In the genomic region with DNA sequence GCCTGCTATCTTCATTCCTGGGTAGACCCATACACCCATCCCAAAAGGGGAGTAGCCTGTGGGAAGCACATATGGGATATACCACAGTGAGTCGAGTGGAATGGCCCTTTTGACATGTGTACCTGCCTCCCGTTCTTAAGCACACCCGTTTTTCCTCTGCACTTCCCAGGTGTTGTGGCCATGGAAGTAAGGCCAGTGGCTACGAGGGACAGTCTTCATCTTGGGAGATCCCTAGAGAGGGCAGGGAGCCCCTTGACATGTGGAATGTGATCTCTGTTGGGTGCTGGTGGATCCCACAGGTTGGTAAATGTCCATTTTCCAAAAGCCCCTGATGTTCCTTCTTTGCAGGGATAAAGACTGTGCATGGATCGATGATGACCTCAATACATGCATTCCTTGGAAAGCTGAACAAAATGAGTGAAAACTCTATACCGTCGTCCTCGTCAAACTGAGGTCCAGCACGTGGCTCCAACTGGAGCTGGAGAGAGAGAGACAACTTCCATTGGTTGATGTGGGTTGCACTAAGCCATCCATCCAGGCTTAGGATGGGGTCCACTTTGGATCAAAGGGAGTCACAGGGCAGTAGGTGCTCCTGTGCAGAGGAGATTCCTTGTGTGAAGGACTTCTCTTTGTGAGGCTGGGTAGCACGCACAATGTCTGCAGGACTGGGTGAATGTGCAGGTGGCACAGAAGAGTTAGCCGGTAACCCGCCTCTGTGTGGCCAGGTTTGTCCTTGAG, we compare ENCODE assay signal across 24 cellular contexts.
DNase-seq lines count a peak whose midpoint lies in the region; ATAC-seq and TF ChIP-seq lines count a peak whose summit lies in the region.
"Had no signal": no experiment of that assay in that cellular context is flagged by ENCODE, and none has a peak within 500 bp of the region (broad histone marks: within the 10 kb centered on the region; RNA-seq: fewer than 3 reads in every experiment).

No MANE protein-coding gene starts in this region.

- H2AFZ ChIP-seq in H9 (ENCODE audit: low read length) = no peak overlapping the region
- no peak overlapping the region for H2AFZ ChIP-seq in trophoblast cell (ENCODE audit: insufficient read depth, low read length, poor library complexity)
- H2AFZ ChIP-seq: PC-9 had no signal

- H2BK12ac ChIP-seq in H9 (ENCODE audit: insufficient read length, low read depth, low read length) = no peak overlapping the region
- H2BK12ac ChIP-seq in trophoblast cell (ENCODE audit: low read length) = no peak overlapping the region

- no peak overlapping the region for H2BK20ac ChIP-seq in H9 (ENCODE audit: low read depth, low read length, poor library complexity, severe bottlenecking)

- H3K79me2 ChIP-seq in H9 (ENCODE audit: insufficient read depth, low read length) (no peaks in the 10 kb centered on the region), trophoblast cell (ENCODE audit: control insufficient read depth, insufficient read depth, low read length, poor library complexity) (no peaks in the 10 kb centered on the region)

- peaks cover 83 to 99% (median 94%) of the 10 kb centered on the region in 3 experiments for H3K36me3 Mint-ChIP-seq in H9 (ENCODE audit: insufficient read depth in 1 of 3, low read depth in 3 of 3)

- no peak overlapping the region for H3K9ac ChIP-seq in H9 (ENCODE audit: extremely low read depth, insufficient read length, low read length)
- no peak overlapping the region for H3K9ac ChIP-seq in trophoblast cell (ENCODE audit: low read length)
- H3K9ac ChIP-seq: BLaER1 treated with 17β-estradiol and CSF1 and Interleukin-3, amounts not matched to agents 10 nM and 100 nM had no signal

- intact Hi-C loops in esophagus muscularis mucosa (cut with DNase I) (loop anchor here (10.0 kb wide), 1 partner anchor 117 kb away; no protein-coding TSS in a partner anchor), body of pancreas (cut with DNase I) (no loop called here), sciatic nerve (cut with DNase I) (loop anchor here (10.0 kb wide), 1 partner anchor 1493 kb away; no protein-coding TSS in a partner anchor)

- H3K79me1 ChIP-seq in H9 (ENCODE audit: insufficient read depth, low read depth, low read length, poor library complexity, severe bottlenecking) (no peaks in the 10 kb centered on the region), trophoblast cell (ENCODE audit: low read length) (no peaks in the 10 kb centered on the region)

- H3K27ac ChIP-seq in H9 (ENCODE audit: insufficient read length, low read depth, low read length) = no peak overlapping the region
- no peak overlapping the region for H3K27ac ChIP-seq in esophagus muscularis mucosa (replicated peaks in 1 of 4)
- H3K27ac ChIP-seq in trophoblast cell (ENCODE audit: low read depth, low read length) = no peak overlapping the region
- H3K27ac ChIP-seq in body of pancreas = no peak overlapping the region
- H3K27ac ChIP-seq: A549; BLaER1 treated with 17β-estradiol and CSF1 and Interleukin-3, amounts not matched to agents 10 nM and 100 nM; PC-9 had no signal

- H3K4me3 Mint-ChIP-seq in H9 = no peak overlapping the region
- H3K4me3 Mint-ChIP-seq: CD4-positive, alpha-beta T cell had no signal

- H3K27me3 ChIP-seq in H9 (ENCODE audit: insufficient read depth, low read length) (no peaks in the 10 kb centered on the region), esophagus muscularis mucosa (no peaks in the 10 kb centered on the region), trophoblast cell (ENCODE audit: insufficient read depth, low read length) (no peaks in the 10 kb centered on the region), body of pancreas (no peaks in the 10 kb centered on the region)
- H3K27me3 ChIP-seq: BLaER1 treated with 17β-estradiol and CSF1 and Interleukin-3, amounts not matched to agents 10 nM and 100 nM had no signal

- H3K4me3 ChIP-seq in esophagus muscularis mucosa (no peak overlapping the region), trophoblast cell (ENCODE audit: low read depth, low read length) (peak overlapping the region; percentile 16), body of pancreas (no peak overlapping the region)
- H3K4me3 ChIP-seq: A549; BLaER1 treated with 17β-estradiol and CSF1 and Interleukin-3, amounts not matched to agents 10 nM and 100 nM; K562; PC-9 had no signal

- H3K27ac Mint-ChIP-seq in H9 = peak overlapping the region in 2 of 3 experiments; percentile 62 to 69; a peak in 2 of 7 replicates
- H3K27ac Mint-ChIP-seq: CD4-positive, alpha-beta T cell had no signal

- H3K27me3 Mint-ChIP-seq in H9 (ENCODE audit: low read depth) = no peaks in the 10 kb centered on the region; the same call in none of the 2 replicates
- H3K27me3 Mint-ChIP-seq: CD4-positive, alpha-beta T cell had no signal

- H3K4me1 Mint-ChIP-seq in H9 = no peaks in the 10 kb centered on the region

- H3K56ac ChIP-seq in H9 (ENCODE audit: insufficient read length, low read depth, low read length) = no peak overlapping the region

- no peak overlapping the region for H3T11ph ChIP-seq in H9 (ENCODE audit: low read length)

- no peak overlapping the region for H4K5ac ChIP-seq in H9 (ENCODE audit: insufficient read length, low read depth, low read length)

- H3K9me3 ChIP-seq in H9 (ENCODE audit: control insufficient read depth, low read depth, low read length) = peaks cover 52% of the 10 kb centered on the region
- H3K9me3 ChIP-seq in esophagus muscularis mucosa = peaks cover 0 to 95% (median 84%) of the 10 kb centered on the region in 4 donors
- peaks cover 28% of the 10 kb centered on the region for H3K9me3 ChIP-seq in trophoblast cell (ENCODE audit: insufficient read depth, low read depth, low read length)
- peaks cover 0 to 77% (median 0%) of the 10 kb centered on the region in 3 donors for H3K9me3 ChIP-seq in body of pancreas

- TF ChIP-seq POLR2A in esophagus muscularis mucosa (IDR thresholded peaks at IDR 0.05; ENCODE audit: low read depth) (no peak), body of pancreas (IDR thresholded peaks at IDR 0.05) (no peak)

- no peak overlapping the region for H2BK15ac ChIP-seq in H9 (ENCODE audit: low read depth, low read length)

- no peak for TF ChIP-seq CTCF in H9 (conservative IDR thresholded peaks at IDR 0.05)
- no peak for TF ChIP-seq CTCF in esophagus muscularis mucosa (IDR thresholded peaks at IDR 0.05)
- no peak for TF ChIP-seq CTCF in body of pancreas (IDR thresholded peaks at IDR 0.05)

- H3K23me2 ChIP-seq in H9 (ENCODE audit: insufficient read length, low read depth, low read length, poor library complexity, severe bottlenecking) = no peaks in the 10 kb centered on the region

- H3K14ac ChIP-seq in H9 (ENCODE audit: insufficient read depth, low read length) (no peak overlapping the region), trophoblast cell (ENCODE audit: low read length) (no peak overlapping the region)

- DNase-seq in D341Med (ENCODE audit: low spot score) (peak; percentile 4), H9 (peak; percentile 8), esophagus muscularis mucosa (ENCODE audit: extremely low spot score) (peak; percentile 81), trophoblast cell (no peak), body of pancreas (no peak), sciatic nerve (ENCODE audit: low spot score) (no peak), germinal center (ENCODE audit: low spot score) (no peak)
- no peak for DNase-seq in activated CD4-positive, CD25-positive, alpha-beta regulatory T cell treated with anti-CD3 and anti-CD28 coated beads, Interleukin-2, amount 50 U/mL, for 72 hours
- DNase-seq: AML-193; CD4-positive, alpha-beta T cell; Kasumi-1; NCI-H1105 treated with DMSO at 0.1 percent for 48 hours; NCI-H146; NCI-H1930; NCI-H2107; NCI-H446; NCI-H526; NCI-H82; NK-92 treated with Interleukin-12 subunit alpha and Interleukin-12 subunit beta, amount 100 ng/mL, for 24 hours; PC-9; SHP77 had no signal

- no peak overlapping the region for H2BK5ac ChIP-seq in H9 (ENCODE audit: insufficient read length, low read length)
- H2BK5ac ChIP-seq in trophoblast cell (ENCODE audit: low read depth, low read length, poor library complexity) = no peak overlapping the region

- no peak overlapping the region for H4K91ac ChIP-seq in H9 (ENCODE audit: insufficient read length, low read depth, low read length)
- H4K91ac ChIP-seq in trophoblast cell (ENCODE audit: low read depth, low read length) = no peak overlapping the region

- H3K36me3 ChIP-seq in esophagus muscularis mucosa = peaks cover 74 to 97% (median 93%) of the 10 kb centered on the region in 4 donors
- H3K36me3 ChIP-seq in trophoblast cell (ENCODE audit: control insufficient read depth in 1 of 2, insufficient read depth in 2 of 2, low read length in 2 of 2) = peaks cover 45 to 61% of the 10 kb centered on the region in 2 experiments
- H3K36me3 ChIP-seq in body of pancreas (replicated peaks in 1 of 2; ENCODE audit: insufficient read depth in 1 of 2, low read depth in 2 of 2) = peaks cover 31 to 45% of the 10 kb centered on the region in 2 donors

- no peaks in the 10 kb centered on the region for H4K20me1 ChIP-seq in H9 (ENCODE audit: control insufficient read depth, insufficient read depth, insufficient read length)
- H4K20me1 ChIP-seq: BLaER1 treated with 17β-estradiol and CSF1 and Interleukin-3, amounts not matched to agents 10 nM and 100 nM had no signal

- no CpG with 5 or more reads among the region's 12 CpGs for WGBS in H9 (ENCODE audit: extremely low coverage, insufficient read length, low lambda C conversion rate)
- WGBS in esophagus muscularis mucosa = 80% methylated on average over 11 of the region's 12 CpGs
- WGBS in trophoblast cell (ENCODE audit: extremely low coverage, insufficient coverage, insufficient read length) = no CpG with 5 or more reads among the region's 12 CpGs
- 71 to 74% methylated on average over 11 to 12 of the region's 12 CpGs for WGBS in body of pancreas, 2 donors

- no peak overlapping the region for H4K12ac ChIP-seq in trophoblast cell (ENCODE audit: low read depth, low read length)

- H3K23ac ChIP-seq in H9 (ENCODE audit: insufficient read length, low read depth, low read length) = no peak overlapping the region
- peak overlapping the region; percentile 22 for H3K23ac ChIP-seq in trophoblast cell (ENCODE audit: low read length)

- TF ChIP-seq EP300 in esophagus muscularis mucosa (IDR thresholded peaks at IDR 0.05) = no peak

- H3K9me3 Mint-ChIP-seq in H9 = peaks cover 82 to 86% of the 10 kb centered on the region in 2 experiments

- H2AK5ac ChIP-seq in H9 (ENCODE audit: insufficient read length, low read length) (no peak overlapping the region), trophoblast cell (ENCODE audit: low read length) (no peak overlapping the region)

- H4K8ac ChIP-seq in H9 (replicated peaks; ENCODE audit: insufficient read length, low read depth, low read length) (no peak overlapping the region), trophoblast cell (ENCODE audit: low read depth, low read length) (no peak overlapping the region)

- H3K18ac ChIP-seq in H9 (ENCODE audit: insufficient read length, low read depth, low read length) (no peak overlapping the region), trophoblast cell (ENCODE audit: low read length) (no peak overlapping the region)

- H3K4me1 ChIP-seq in H9 (ENCODE audit: insufficient read depth, low read length) = no peaks in the 10 kb centered on the region
- no peaks in the 10 kb centered on the region for H3K4me1 ChIP-seq in esophagus muscularis mucosa
- H3K4me1 ChIP-seq in trophoblast cell (ENCODE audit: control insufficient read depth in 1 of 2, insufficient read depth in 2 of 2, low read length in 2 of 2) = no peaks in the 10 kb centered on the region
- H3K4me1 ChIP-seq in body of pancreas = no peaks in the 10 kb centered on the region
- H3K4me1 ChIP-seq: A549; BLaER1 treated with 17β-estradiol and CSF1 and Interleukin-3, amounts not matched to agents 10 nM and 100 nM had no signal

- H2BK120ac ChIP-seq in H9 (ENCODE audit: low read depth, low read length, poor library complexity, severe bottlenecking) (no peak overlapping the region), trophoblast cell (ENCODE audit: insufficient read depth, low read length, poor library complexity) (no peak overlapping the region)

- no peak overlapping the region for H3K4me2 ChIP-seq in H9 (ENCODE audit: insufficient read depth, insufficient read length, low read length)
- no peak overlapping the region for H3K4me2 ChIP-seq in trophoblast cell (ENCODE audit: low read length)
- H3K4me2 ChIP-seq: A549; BLaER1 treated with 17β-estradiol and CSF1 and Interleukin-3, amounts not matched to agents 10 nM and 100 nM; PC-9 had no signal

- H3K4ac ChIP-seq in H9 (ENCODE audit: low read depth, low read length) (no peak overlapping the region), trophoblast cell (ENCODE audit: low read depth, low read length) (no peak overlapping the region)

- ATAC-seq in body of pancreas (no peak), sciatic nerve (no peak)
- ATAC-seq: A549, K562 had no signal

Comparison
In these comparisons a context has a peak if more than half of its experiments do, and no peak if none do; other contexts are left out.
1. DNase-seq: peak in D341Med (single experiment), H9 (single experiment) and esophagus muscularis mucosa (single experiment); none in trophoblast cell (0 of 2), body of pancreas (0 of 4), sciatic nerve (single experiment), activated CD4-positive, CD25-positive, alpha-beta regulatory T cell treated with anti-CD3 and anti-CD28 coated beads, Interleukin-2, amount 50 U/mL, for 72 hours (single experiment) and germinal center (single experiment).